In the genomic region with DNA sequence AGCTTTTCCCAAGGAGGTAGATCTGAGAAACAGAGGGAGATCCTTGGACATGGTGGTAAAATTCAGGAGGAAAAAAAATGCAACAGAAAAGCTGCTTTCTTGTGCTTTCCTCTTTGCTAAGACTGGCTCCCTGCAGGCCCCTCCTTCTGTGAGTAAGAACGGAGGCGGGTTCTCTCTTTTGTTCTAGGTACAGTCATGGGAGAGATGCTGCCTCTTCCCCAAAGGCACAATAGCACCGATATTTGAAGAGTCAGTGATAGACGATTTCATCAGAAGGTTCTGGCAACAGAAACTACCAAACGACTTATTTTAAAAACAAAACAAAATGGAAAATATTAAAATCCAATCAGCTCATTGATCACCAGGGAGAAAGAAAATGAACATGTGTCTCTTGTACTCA, we compare ENCODE assay signal across 18 cellular contexts. TPM values are rescaled to one million over a fixed set of nuclear protein-coding genes. Genes with fewer than 3 reads are reported as not detected.
DNase-seq lines count a peak whose midpoint lies in the region; ATAC-seq and TF ChIP-seq lines count a peak whose summit lies in the region.
"Had no signal": no experiment of that assay in that cellular context is flagged by ENCODE, and none has a peak within 500 bp of the region (broad histone marks: within the 10 kb centered on the region; RNA-seq: fewer than 3 reads in every experiment).

No MANE protein-coding gene starts in this region.

- H3K4me3 ChIP-seq in NT2/D1 (ENCODE audit: insufficient read length, low read depth) = no peak overlapping the region
- no peak overlapping the region for H3K4me3 ChIP-seq in osteoblast (ENCODE audit: insufficient read depth, low read length)
- H3K4me3 ChIP-seq in Caco-2 (ENCODE audit: low read depth, low read length) = no peak overlapping the region
- H3K4me3 ChIP-seq: uterus had no signal

- peak overlapping the region; percentile 35 for H3K27ac ChIP-seq in osteoblast (ENCODE audit: low read depth, low read length)
- H3K27ac ChIP-seq: HL-60, uterus had no signal

- ATAC-seq in stimulated activated naive CD8-positive, alpha-beta T cell treated with anti-CD3 and anti-CD28 coated beads, Interleukin-15, amount 100 ng/mL, for 72 hours = no peak
- ATAC-seq: activated T-helper 17 cell treated with anti-CD3 and anti-CD28 coated beads, Interleukin-2, amount 50 U/mL, for 72 hours; stimulated activated effector memory CD8-positive, alpha-beta T cell treated with anti-CD3 and anti-CD28 coated beads, Interleukin-12 subunit alpha, Interleukin-12 subunit beta, amount 100 ng/mL, for 72 hours had no signal

- H3K27ac Mint-ChIP-seq in Caco-2 (ENCODE audit: unreplicated experiment) = no peak overlapping the region
- H3K27ac Mint-ChIP-seq in stimulated activated naive CD8-positive, alpha-beta T cell treated with anti-CD3 and anti-CD28 coated beads, Interleukin-15, amount 100 ng/mL, for 72 hours = no peak overlapping the region
- H3K27ac Mint-ChIP-seq: activated T-helper 17 cell treated with anti-CD3 and anti-CD28 coated beads, Interleukin-2, amount 50 U/mL, for 72 hours; CD4-positive, CD25-positive, alpha-beta regulatory T cell; stimulated activated effector memory CD8-positive, alpha-beta T cell treated with anti-CD3 and anti-CD28 coated beads, Interleukin-12 subunit alpha, Interleukin-12 subunit beta, amount 100 ng/mL, for 72 hours had no signal

- H3K36me3 Mint-ChIP-seq in Caco-2 (ENCODE audit: insufficient read depth, unreplicated experiment) = no peaks in the 10 kb centered on the region
- H3K36me3 Mint-ChIP-seq: CD4-positive, CD25-positive, alpha-beta regulatory T cell had no signal

- peaks cover 7% of the 10 kb centered on the region for H3K4me1 Mint-ChIP-seq in Caco-2 (ENCODE audit: low read depth, unreplicated experiment)
- no peaks in the 10 kb centered on the region for H3K4me1 Mint-ChIP-seq in stimulated activated naive CD8-positive, alpha-beta T cell treated with anti-CD3 and anti-CD28 coated beads, Interleukin-15, amount 100 ng/mL, for 72 hours
- H3K4me1 Mint-ChIP-seq: activated T-helper 17 cell treated with anti-CD3 and anti-CD28 coated beads, Interleukin-2, amount 50 U/mL, for 72 hours; CD4-positive, CD25-positive, alpha-beta regulatory T cell; stimulated activated effector memory CD8-positive, alpha-beta T cell treated with anti-CD3 and anti-CD28 coated beads, Interleukin-12 subunit alpha, Interleukin-12 subunit beta, amount 100 ng/mL, for 72 hours had no signal

- no TSS peak for BruUV-seq in Caco-2 (replicated peaks; lab: Mats Ljungman, UMichigan)

- CTCF ChIA-PET in Caco-2 (lab: Charles Lee) = interaction anchor here (1.1 to 1.5 kb wide), 2 partner anchors 13 to 28 kb away, joined by 3 to 4 read pairs; no protein-coding TSS in a partner anchor

- no peaks in the 10 kb centered on the region for H3K9me3 ChIP-seq in NT2/D1 (ENCODE audit: insufficient read depth, low read length)
- H3K9me3 ChIP-seq in osteoblast (ENCODE audit: low read depth, low read length) = no peaks in the 10 kb centered on the region
- H3K9me3 ChIP-seq in Caco-2 = 0 out of 2 replicates have a peak, but pooled peaks cover under 1% of the 10 kb centered on the region
- H3K9me3 ChIP-seq: uterus had no signal

- POLR2A ChIA-PET in Caco-2 (lab: Charles Lee) = no interaction called here

- H3K4me2 ChIP-seq in osteoblast (ENCODE audit: insufficient read depth, low read length) = peak overlapping the region; percentile 5

- no peaks in the 10 kb centered on the region for H3K9me3 Mint-ChIP-seq in Caco-2 (ENCODE audit: unreplicated experiment)
- no peaks in the 10 kb centered on the region for H3K9me3 Mint-ChIP-seq in stimulated activated naive CD8-positive, alpha-beta T cell treated with anti-CD3 and anti-CD28 coated beads, Interleukin-15, amount 100 ng/mL, for 72 hours
- H3K9me3 Mint-ChIP-seq: activated T-helper 17 cell treated with anti-CD3 and anti-CD28 coated beads, Interleukin-2, amount 50 U/mL, for 72 hours; stimulated activated effector memory CD8-positive, alpha-beta T cell treated with anti-CD3 and anti-CD28 coated beads, Interleukin-12 subunit alpha, Interleukin-12 subunit beta, amount 100 ng/mL, for 72 hours had no signal

- no peaks in the 10 kb centered on the region for H4K20me1 ChIP-seq in osteoblast (ENCODE audit: insufficient read depth, low read length)

- DNase-seq in ELR (ENCODE audit: low read depth) (peak; percentile 83), NT2/D1 (ENCODE audit: low read depth, low spot score) (no peak), dermis blood vessel endothelial cell (peak; percentile 9), osteoblast (ENCODE audit: insufficient read length, low spot score, missing footprints) (no peak), Caco-2 (no peak), NCI-H2081 (lab: John Stamatoyannopoulos, UW) (no peak), NCI-H2029 (lab: John Stamatoyannopoulos, UW) (no peak)
- no peak for DNase-seq in stimulated activated naive CD8-positive, alpha-beta T cell treated with anti-CD3 and anti-CD28 coated beads, Interleukin-15, amount 100 ng/mL, for 72 hours
- DNase-seq: activated CD4-positive, alpha-beta T cell treated with anti-CD3 and anti-CD28 coated beads, Interleukin-2, amount 50 U/mL, for 4 hours; CD4-positive, CD25-positive, alpha-beta regulatory T cell; effector memory CD4-positive, alpha-beta T cell; GDM1; stimulated activated CD4-positive, alpha-beta T cell treated with anti-CD3 and anti-CD28 coated beads, Interleukin-4, amount 100 ng/mL, for 1 hour; T-helper 2 cell; uterus had no signal

- no peaks in the 10 kb centered on the region for H3K27me3 Mint-ChIP-seq in Caco-2 (ENCODE audit: insufficient read depth, unreplicated experiment)
- H3K27me3 Mint-ChIP-seq in stimulated activated naive CD8-positive, alpha-beta T cell treated with anti-CD3 and anti-CD28 coated beads, Interleukin-15, amount 100 ng/mL, for 72 hours = no peaks in the 10 kb centered on the region

- H3K27me3 ChIP-seq in NT2/D1 (ENCODE audit: insufficient read depth, insufficient read length) = no peaks in the 10 kb centered on the region
- H3K27me3 ChIP-seq in osteoblast (ENCODE audit: insufficient read depth, low read length) = peaks cover 10% of the 10 kb centered on the region
- H3K27me3 ChIP-seq in Caco-2 (replicated peaks; ENCODE audit: control insufficient read depth, insufficient read depth, low read length) = no peaks in the 10 kb centered on the region
- H3K27me3 ChIP-seq: uterus had no signal

- TF ChIP-seq CTCF in osteoblast (IDR thresholded peaks at IDR 0.05; ENCODE audit: extremely low read depth, low read depth, low read length) = no peak
- no peak for TF ChIP-seq CTCF in Caco-2 (IDR thresholded peaks at IDR 0.05; ENCODE audit: insufficient read depth in 1 of 2, low read depth in 1 of 2, low read length in 1 of 2, severe bottlenecking in 1 of 2, unreplicated experiment in 1 of 2)

- H3K36me3 ChIP-seq in NT2/D1 (ENCODE audit: insufficient read depth, insufficient read length, low read length) (no peaks in the 10 kb centered on the region), osteoblast (ENCODE audit: insufficient read depth, low read length) (no peaks in the 10 kb centered on the region), Caco-2 (ENCODE audit: control insufficient read depth, insufficient read depth, low read length) (no peaks in the 10 kb centered on the region)
- H3K36me3 ChIP-seq: uterus had no signal

- H3K4me3 Mint-ChIP-seq in Caco-2 (ENCODE audit: unreplicated experiment) = no peak overlapping the region
- H3K4me3 Mint-ChIP-seq in stimulated activated naive CD8-positive, alpha-beta T cell treated with anti-CD3 and anti-CD28 coated beads, Interleukin-15, amount 100 ng/mL, for 72 hours = no peak overlapping the region
- H3K4me3 Mint-ChIP-seq: activated T-helper 17 cell treated with anti-CD3 and anti-CD28 coated beads, Interleukin-2, amount 50 U/mL, for 72 hours; CD4-positive, CD25-positive, alpha-beta regulatory T cell; stimulated activated effector memory CD8-positive, alpha-beta T cell treated with anti-CD3 and anti-CD28 coated beads, Interleukin-12 subunit alpha, Interleukin-12 subunit beta, amount 100 ng/mL, for 72 hours had no signal

- H3K4me1 ChIP-seq in NT2/D1 (ENCODE audit: insufficient read depth, insufficient read length) (peaks cover 3% of the 10 kb centered on the region), osteoblast (ENCODE audit: insufficient read depth, low read length) (peaks cover 15% of the 10 kb centered on the region), Caco-2 (peaks cover 12% of the 10 kb centered on the region)
- H3K4me1 ChIP-seq: uterus had no signal

- H2AFZ ChIP-seq in osteoblast (ENCODE audit: low read length) = no peak overlapping the region

- H3K9ac ChIP-seq in NT2/D1 (ENCODE audit: insufficient read length, low read depth) = peak overlapping the region; percentile 26

- H3K79me2 ChIP-seq in osteoblast (ENCODE audit: insufficient read depth, low read length) = no peaks in the 10 kb centered on the region

- intact Hi-C loops in Caco-2 (cut with micrococcal nuclease; ENCODE audit: unreplicated experiment) = no loop called here

RNA-seq across cellular contexts. Expression of gene KIFC3, which starts 32.6 kb away (rescaled TPM):
- total RNA-seq in dermis blood vessel endothelial cell = 58.3 and 75.4 TPM in 2 replicates
- total RNA-seq in osteoblast = 40.5 and 41.0 TPM in 2 replicates
- 103 and 108 TPM in 2 replicates for total RNA-seq in Caco-2 (2022)

Comparison
In these comparisons a context has a peak if more than half of its experiments do, and no peak if none do; other contexts are left out.
1. DNase-seq: peak in ELR (single experiment) and dermis blood vessel endothelial cell (single experiment); none in NT2/D1 (single experiment), osteoblast (single experiment), Caco-2 (0 of 2), NCI-H2081 (0 of 2), NCI-H2029 (single experiment) and stimulated activated naive CD8-positive, alpha-beta T cell treated with anti-CD3 and anti-CD28 coated beads, Interleukin-15, amount 100 ng/mL, for 72 hours (0 of 2).